Comparison of ENCODE assay signal across 30 cellular contexts in the genomic region with DNA sequence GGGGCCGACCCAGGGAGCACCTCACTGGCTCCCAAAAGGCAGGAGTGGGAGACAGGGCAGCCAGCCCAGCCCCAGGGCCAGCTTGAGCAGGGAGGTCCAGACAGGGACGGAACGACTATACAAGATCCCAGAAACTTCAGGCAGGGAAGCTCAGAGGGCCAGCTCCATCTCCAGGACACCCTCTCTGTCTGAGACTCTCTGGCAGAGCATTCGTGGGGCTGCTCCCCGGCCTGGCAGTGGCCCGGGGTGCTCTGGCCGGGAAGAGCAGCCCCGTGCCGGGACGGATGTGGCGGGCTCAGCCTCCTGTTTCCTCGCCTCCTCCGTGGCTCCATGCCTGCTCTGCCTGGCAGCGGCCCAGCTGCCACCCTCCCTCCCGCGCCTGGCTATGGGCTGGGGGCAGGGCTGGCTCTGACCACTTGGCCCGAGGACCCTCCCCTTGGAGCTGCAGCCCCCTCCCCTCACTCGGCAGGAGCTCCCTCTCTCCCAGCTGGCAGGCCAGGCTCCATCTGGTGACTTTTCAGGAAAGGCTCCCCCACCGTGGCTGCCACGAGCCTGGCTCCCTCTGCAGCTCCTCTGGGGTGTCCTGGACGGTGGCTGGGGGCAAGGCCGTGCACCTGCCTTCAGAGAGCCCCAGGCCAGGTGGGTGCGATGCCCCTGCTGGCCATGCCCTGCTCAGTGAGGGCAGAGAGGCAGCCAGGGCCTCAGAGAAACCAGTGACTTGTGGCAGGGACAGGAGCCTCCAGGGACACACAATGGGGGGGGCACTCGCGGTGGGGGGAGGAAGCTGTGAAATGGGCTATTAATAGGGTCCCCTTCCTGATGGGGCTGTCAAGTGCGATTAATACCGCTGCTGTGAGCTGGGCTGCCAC. TPM values are rescaled to one million over a fixed set of nuclear protein-coding genes. Genes with fewer than 3 reads are reported as not detected.
DNase-seq lines count a peak whose midpoint lies in the region; ATAC-seq and TF ChIP-seq lines count a peak whose summit lies in the region.
"Had no signal": no experiment of that assay in that cellular context is flagged by ENCODE, and none has a peak within 500 bp of the region (broad histone marks: within the 10 kb centered on the region; RNA-seq: fewer than 3 reads in every experiment).

No MANE protein-coding gene starts in this region.

- H3K4me3 ChIP-seq in BLaER1, result peak overlapping the region; percentile 56
- H3K4me3 ChIP-seq in H7 (ENCODE audit: insufficient read depth, low read depth, low read length), result no peak overlapping the region
- no peak overlapping the region for H3K4me3 ChIP-seq in Caco-2 (ENCODE audit: low read depth, low read length)
- H3K4me3 ChIP-seq: adrenal gland, GM23248, left lung, right atrium auricular region, SJCRH30 had no signal

- H3K27ac Mint-ChIP-seq in Caco-2 (ENCODE audit: unreplicated experiment), result no peak overlapping the region
- H3K27ac Mint-ChIP-seq: activated CD8-positive, alpha-beta memory T cell treated with anti-CD3 and anti-CD28 coated beads, Interleukin-2, amount 10 ng/mL, durations not matched to agents 7 days and 5 days; activated T-cell treated with anti-CD3 and anti-CD28 coated beads, Interleukin-2, amount 50 U/mL, for 72 hours; stimulated activated naive B cell treated with anti-CD40 and anti-IgM and Interleukin-4, amounts not matched to agents 10 μg/mL and 1 μg/mL and 100 μg/mL, for 72 hours; T-cell; type B pancreatic cell had no signal

- H3K36me3 Mint-ChIP-seq in Caco-2 (ENCODE audit: insufficient read depth, unreplicated experiment), result no peaks in the 10 kb centered on the region
- H3K36me3 Mint-ChIP-seq: activated CD8-positive, alpha-beta memory T cell treated with anti-CD3 and anti-CD28 coated beads, Interleukin-2, amount 10 ng/mL, durations not matched to agents 7 days and 5 days; stimulated activated naive B cell treated with anti-CD40 and anti-IgM and Interleukin-4, amounts not matched to agents 10 μg/mL and 1 μg/mL and 100 μg/mL, for 72 hours; T-cell; type B pancreatic cell had no signal

- no peaks in the 10 kb centered on the region for H3K4me1 Mint-ChIP-seq in Caco-2 (ENCODE audit: low read depth, unreplicated experiment)
- H3K4me1 Mint-ChIP-seq: activated CD8-positive, alpha-beta memory T cell treated with anti-CD3 and anti-CD28 coated beads, Interleukin-2, amount 10 ng/mL, durations not matched to agents 7 days and 5 days had no signal

- peak overlapping the region; percentile 68 for H3K9ac ChIP-seq in BLaER1
- H3K9ac ChIP-seq: GM23248, parathyroid adenoma had no signal

- BruUV-seq in Caco-2 (replicated peaks; lab: Mats Ljungman, UMichigan), result no TSS peak

- no peaks in the 10 kb centered on the region for H3K27me3 Mint-ChIP-seq in Caco-2 (ENCODE audit: insufficient read depth, unreplicated experiment)
- H3K27me3 Mint-ChIP-seq: activated CD8-positive, alpha-beta memory T cell treated with anti-CD3 and anti-CD28 coated beads, Interleukin-2, amount 10 ng/mL, durations not matched to agents 7 days and 5 days had no signal

- H3K9me3 ChIP-seq in BLaER1 (no peaks in the 10 kb centered on the region), Caco-2 (no peaks in the 10 kb centered on the region)
- H3K9me3 ChIP-seq: adrenal gland, left lung, right atrium auricular region, SJCRH30 had no signal

- no peaks in the 10 kb centered on the region for H3K36me3 ChIP-seq in BLaER1
- no peaks in the 10 kb centered on the region for H3K36me3 ChIP-seq in H7 (replicated peaks; ENCODE audit: control insufficient read depth, insufficient read depth, low read length)
- H3K36me3 ChIP-seq in Caco-2 (ENCODE audit: control insufficient read depth, insufficient read depth, low read length), result no peaks in the 10 kb centered on the region
- H3K36me3 ChIP-seq: adrenal gland, left lung, right atrium auricular region, SJCRH30 had no signal

- peak; percentile 71 for DNase-seq in H7
- peak; percentile 87 to 92 for DNase-seq in NCI-H524 (lab: John Stamatoyannopoulos, UW)
- DNase-seq in cerebellum (ENCODE audit: low spot score), result peak; percentile 49
- no peak for DNase-seq in Caco-2
- DNase-seq in activated gamma-delta T cell (lab: John Stamatoyannopoulos, UW), result no peak
- no peak for DNase-seq in left colon
- DNase-seq: activated CD4-positive, alpha-beta T cell treated with anti-CD3 and anti-CD28 coated beads, Interleukin-2, amount 50 U/mL, for 4 hours; activated CD8-positive, alpha-beta memory T cell treated with anti-CD3 and anti-CD28 coated beads, Interleukin-2, amount 10 ng/mL, durations not matched to agents 7 days and 5 days; activated naive CD4-positive, alpha-beta T cell treated with Interleukin-2 at 50 U/mL for 16 hours; activated T-cell treated with anti-CD3 and anti-CD28 coated beads, Interleukin-2, amount 50 U/mL, for 72 hours; adrenal gland; C1 segment of cervical spinal cord; COR-L47; GM23248; left lung; mesendoderm; NCI-H1092 treated with DMSO at 0.1 percent for 48 hours; NCI-H774; SJCRH30; small intestine; stimulated activated naive B cell treated with anti-CD40 and anti-IgM and Interleukin-4, amounts not matched to agents 10 μg/mL and 1 μg/mL and 100 μg/mL, for 72 hours; T-cell had no signal

- no peak overlapping the region for H3K4me3 Mint-ChIP-seq in Caco-2 (ENCODE audit: unreplicated experiment)
- H3K4me3 Mint-ChIP-seq: activated CD8-positive, alpha-beta memory T cell treated with anti-CD3 and anti-CD28 coated beads, Interleukin-2, amount 10 ng/mL, durations not matched to agents 7 days and 5 days; activated T-cell treated with anti-CD3 and anti-CD28 coated beads, Interleukin-2, amount 50 U/mL, for 72 hours; neural crest cell; stimulated activated naive B cell treated with anti-CD40 and anti-IgM and Interleukin-4, amounts not matched to agents 10 μg/mL and 1 μg/mL and 100 μg/mL, for 72 hours; T-cell; type B pancreatic cell had no signal

- intact Hi-C loops in Caco-2 (cut with micrococcal nuclease; ENCODE audit: unreplicated experiment) (no loop called here), left colon (cut with DNase I, micrococcal nuclease) (no loop called here)

- peak overlapping the region; percentile 98 for H3K4me2 ChIP-seq in BLaER1

- TF ChIP-seq CTCF in Caco-2 (IDR thresholded peaks at IDR 0.05; ENCODE audit: insufficient read depth in 1 of 2, low read depth in 1 of 2, low read length in 1 of 2, severe bottlenecking in 1 of 2, unreplicated experiment in 1 of 2), result no peak

- no peaks in the 10 kb centered on the region for H3K9me3 Mint-ChIP-seq in Caco-2 (ENCODE audit: unreplicated experiment)
- H3K9me3 Mint-ChIP-seq: activated T-cell treated with anti-CD3 and anti-CD28 coated beads, Interleukin-2, amount 50 U/mL, for 72 hours; neural crest cell; stimulated activated naive B cell treated with anti-CD40 and anti-IgM and Interleukin-4, amounts not matched to agents 10 μg/mL and 1 μg/mL and 100 μg/mL, for 72 hours; T-cell; type B pancreatic cell had no signal

- H3K27me3 ChIP-seq in BLaER1, result peaks cover 20% of the 10 kb centered on the region
- H3K27me3 ChIP-seq in H7 (ENCODE audit: control insufficient read depth, insufficient read depth, low read length), result no peaks in the 10 kb centered on the region
- H3K27me3 ChIP-seq in Caco-2 (replicated peaks; ENCODE audit: control insufficient read depth, insufficient read depth, low read length), result no peaks in the 10 kb centered on the region; the same call in 1 of the 2 replicates

- no peak for ATAC-seq in HG02852 (IDR thresholded peaks at IDR 0.05; ENCODE audit: unreplicated experiment)
- no peak for ATAC-seq in left colon
- ATAC-seq: activated CD8-positive, alpha-beta memory T cell treated with anti-CD3 and anti-CD28 coated beads, Interleukin-2, amount 10 ng/mL, durations not matched to agents 7 days and 5 days; activated T-cell treated with anti-CD3 and anti-CD28 coated beads, Interleukin-2, amount 50 U/mL, for 72 hours; esophagus mucosa; left lung; stimulated activated naive B cell treated with anti-CD40 and anti-IgM and Interleukin-4, amounts not matched to agents 10 μg/mL and 1 μg/mL and 100 μg/mL, for 72 hours; T-cell had no signal

- CTCF ChIA-PET in Caco-2 (lab: Charles Lee), result no interaction called here

- peak overlapping the region; percentile 80 for H3K27ac ChIP-seq in BLaER1
- H3K27ac ChIP-seq: adrenal gland, GM23248, left lung, parathyroid adenoma, right atrium auricular region, SJCRH30 had no signal

- POLR2A ChIA-PET in Caco-2 (lab: Charles Lee), result no interaction called here

- H3K4me1 ChIP-seq in BLaER1 (peaks cover 98% of the 10 kb centered on the region), Caco-2 (no peaks in the 10 kb centered on the region)
- H3K4me1 ChIP-seq: left lung, SJCRH30 had no signal

- H4K20me1 ChIP-seq in BLaER1, result peaks cover 37% of the 10 kb centered on the region

RNA-seq across cellular contexts. Expression of gene PLCH2, which starts 5.6 kb away (rescaled TPM):
- total RNA-seq in H7 (2014; rRNA removed; shearing (Covaris generic)), result 0.24 and 0.37 TPM in 2 replicates
- total RNA-seq in cerebellum (13.3 TPM), Caco-2 (2022) (0.27 and 0.32 TPM in 2 replicates), left colon (1 to 10 TPM; 3.6 to 4.6 TPM)
- total RNA-seq: GM23248 had no signal

RNA-seq across cellular contexts. Expression of gene PANK4, which starts 55.9 kb away (rescaled TPM):
- 62.5 and 79.0 TPM in 2 replicates for total RNA-seq in H7 (2014; rRNA removed; shearing (Covaris generic))
- total RNA-seq in cerebellum (31.1 TPM), Caco-2 (2022) (27.0 and 31.7 TPM in 2 replicates), left colon (10 to 100 TPM; 29.4 to 32.6 TPM)

RNA-seq across cellular contexts. Expression of gene PEX10, which starts 58.2 kb away (rescaled TPM):
- 75.9 and 89.6 TPM in 2 replicates for total RNA-seq in H7 (2014; rRNA removed; shearing (Covaris generic))
- total RNA-seq in cerebellum (14.1 TPM), Caco-2 (2022) (19.7 and 21.9 TPM in 2 replicates), left colon (10 to 100 TPM; 17.8 to 19.9 TPM)

RNA-seq across cellular contexts. Expression of gene HES5, which starts 59.5 kb away (rescaled TPM):
- 0.07 and 0.33 TPM in 2 replicates for total RNA-seq in H7 (2014; rRNA removed; shearing (Covaris generic))
- total RNA-seq in cerebellum (62.8 TPM), Caco-2 (2022) (not detected in 2 replicates), left colon (1 to 10 TPM; 2.7 to 6.2 TPM)
- total RNA-seq: activated CD8-positive, alpha-beta memory T cell treated with anti-CD3 and anti-CD28 coated beads, Interleukin-2, amount 10 ng/mL, durations not matched to agents 7 days and 5 days; adrenal gland; GM23248; MCF 10A; right atrium auricular region; SJCRH30; T-cell had no signal

Comparison
In these comparisons a context has a peak if more than half of its experiments do, and no peak if none do; other contexts are left out.
1. DNase-seq: peak in H7 (single experiment), NCI-H524 (2 of 2) and cerebellum (single experiment); none in Caco-2 (0 of 2), activated gamma-delta T cell (single experiment) and left colon (0 of 2).